Comparison of ENCODE assay signal across 29 cellular contexts in genomic region chr15:25236861-25237155, GRCh38.
"Had no signal": no experiment of that assay in that cellular context is flagged by ENCODE, and none has a peak within 500 bp of the region (broad histone marks: within the 10 kb centered on the region; RNA-seq: fewer than 3 reads in every experiment).

No MANE protein-coding gene starts in this region.

- DNase-seq: activated CD4-positive, alpha-beta memory T cell treated with anti-CD3 and anti-CD28 coated beads, Interleukin-2, amount 10 ng/mL, durations not matched to agents 7 days and 5 days; activated CD4-positive, alpha-beta T cell treated with anti-CD3 and anti-CD28 coated beads for 1 hour; activated CD4-positive, alpha-beta T cell treated with anti-CD3 and anti-CD28 coated beads for 48 hours; activated CD4-positive, CD25-positive, alpha-beta regulatory T cell; activated gamma-delta T cell treated with Interleukin-2 at 50 U/mL for 16 hours; activated naive CD4-positive, alpha-beta T cell treated with anti-CD3 and anti-CD28 coated beads, Interleukin-2, amount 50 U/mL, for 16 hours; activated naive CD8-positive, alpha-beta T cell treated with anti-CD3 and anti-CD28 coated beads for 36 hours; activated T-cell treated with anti-CD3 and anti-CD28 coated beads, Interleukin-2, amount 50 U/mL, for 1 hour; activated T-cell treated with anti-CD3 and anti-CD28 coated beads, Interleukin-2, amount 50 U/mL, for 72 hours; amniotic stem cell; Kasumi-1; KG1; MG63; NCI-H1048; NCI-H1105 treated with DMSO at 0.1 percent for 48 hours; NCI-H1436; NCI-H1694; NCI-H2029; NCI-H345; NCI-H524 treated with DMSO at 0.1 percent for 48 hours; SW 1271; T-helper 1 cell; T-helper 2 cell; T1000; WERI-Rb-1 had no signal

- H3K36me3 Mint-ChIP-seq: activated naive CD8-positive, alpha-beta T cell treated with anti-CD3 and anti-CD28 coated beads for 36 hours had no signal

- ATAC-seq: activated T-cell treated with anti-CD3 and anti-CD28 coated beads, Interleukin-2, amount 50 U/mL, for 72 hours; activated T-helper 17 cell treated with anti-CD3 and anti-CD28 coated beads, Interleukin-2, amount 50 U/mL, for 72 hours; Panc1 had no signal

- H3K4me3 Mint-ChIP-seq: activated CD4-positive, alpha-beta memory T cell treated with anti-CD3 and anti-CD28 coated beads, Interleukin-2, amount 10 ng/mL, durations not matched to agents 7 days and 5 days; activated naive CD8-positive, alpha-beta T cell treated with anti-CD3 and anti-CD28 coated beads for 36 hours; activated T-cell treated with anti-CD3 and anti-CD28 coated beads, Interleukin-2, amount 50 U/mL, for 72 hours; activated T-helper 17 cell treated with anti-CD3 and anti-CD28 coated beads, Interleukin-2, amount 50 U/mL, for 72 hours had no signal

- H3K9me3 Mint-ChIP-seq: activated naive CD8-positive, alpha-beta T cell treated with anti-CD3 and anti-CD28 coated beads for 36 hours; activated T-cell treated with anti-CD3 and anti-CD28 coated beads, Interleukin-2, amount 50 U/mL, for 72 hours; activated T-helper 17 cell treated with anti-CD3 and anti-CD28 coated beads, Interleukin-2, amount 50 U/mL, for 72 hours had no signal

- H3K9me3 ChIP-seq: MG63 had no signal

- H3K27me3 ChIP-seq: ascending aorta, cardiac muscle cell, MG63 had no signal

- H3K27ac ChIP-seq: ascending aorta, cardiac muscle cell, WERI-Rb-1 had no signal

- H3K4me1 Mint-ChIP-seq: activated CD4-positive, alpha-beta memory T cell treated with anti-CD3 and anti-CD28 coated beads, Interleukin-2, amount 10 ng/mL, durations not matched to agents 7 days and 5 days; activated naive CD8-positive, alpha-beta T cell treated with anti-CD3 and anti-CD28 coated beads for 36 hours; activated T-helper 17 cell treated with anti-CD3 and anti-CD28 coated beads, Interleukin-2, amount 50 U/mL, for 72 hours had no signal

- H3K27me3 Mint-ChIP-seq: activated CD4-positive, alpha-beta memory T cell treated with anti-CD3 and anti-CD28 coated beads, Interleukin-2, amount 10 ng/mL, durations not matched to agents 7 days and 5 days; activated naive CD8-positive, alpha-beta T cell treated with anti-CD3 and anti-CD28 coated beads for 36 hours; activated T-helper 17 cell treated with anti-CD3 and anti-CD28 coated beads, Interleukin-2, amount 50 U/mL, for 72 hours had no signal

- H3K4me3 ChIP-seq: ascending aorta, cardiac muscle cell, MG63 had no signal

- H3K4me1 ChIP-seq: ascending aorta had no signal

- H3K36me3 ChIP-seq: ascending aorta, cardiac muscle cell, MG63, WERI-Rb-1 had no signal

- H3K27ac Mint-ChIP-seq: activated CD4-positive, alpha-beta memory T cell treated with anti-CD3 and anti-CD28 coated beads, Interleukin-2, amount 10 ng/mL, durations not matched to agents 7 days and 5 days; activated naive CD8-positive, alpha-beta T cell treated with anti-CD3 and anti-CD28 coated beads for 36 hours; activated T-cell treated with anti-CD3 and anti-CD28 coated beads, Interleukin-2, amount 50 U/mL, for 72 hours; activated T-helper 17 cell treated with anti-CD3 and anti-CD28 coated beads, Interleukin-2, amount 50 U/mL, for 72 hours had no signal
